21 cellular contexts compared by ENCODE assay signal in genomic region chr17:82408288-82408937, GRCh38. TPM values are rescaled to one million over a fixed set of nuclear protein-coding genes. Genes with fewer than 3 reads are reported as not detected.
"Had no signal": no experiment of that assay in that cellular context is flagged by ENCODE, and none has a peak within 500 bp of the region (broad histone marks: within the 10 kb centered on the region; RNA-seq: fewer than 3 reads in every experiment).

No MANE protein-coding gene starts in this region.

- FAIRE-seq: colon, keratinocyte, TTC549 had no signal

- H3K36me3 ChIP-seq: neutrophil had no signal

- ATAC-seq: foreskin keratinocyte, left lobe of liver had no signal

- H3K27me3 ChIP-seq: foreskin keratinocyte, neutrophil, tibial artery had no signal

- H3K4me3 ChIP-seq: tibial artery had no signal

- H3K9me3 ChIP-seq: neutrophil, tibial artery had no signal

- H3K4me1 ChIP-seq: foreskin keratinocyte, tibial artery had no signal

- DNase-seq: activated CD4-positive, alpha-beta T cell treated with anti-CD3 and anti-CD28 coated beads, Interleukin-2, amount 50 U/mL, for 48 hours; activated gamma-delta T cell; amniotic stem cell; caudate nucleus; endodermal cell; foreskin keratinocyte; hypothalamus; midbrain; naive B cell; stimulated activated CD4-positive, alpha-beta T cell treated with anti-CD3 and anti-CD28 coated beads, Interleukin-2, amount 100 ng/mL, for 24 hours; stimulated activated naive CD8-positive, alpha-beta T cell treated with anti-CD3 and anti-CD28 coated beads, Interleukin-15, Interleukin-2, amounts not matched to agents 100 U/mL and 50 U/mL, for 24 hours; substantia nigra; tibial artery had no signal

- H3K27ac ChIP-seq: foreskin keratinocyte, neutrophil, tibial artery had no signal

RNA-seq across cellular contexts. Expression of gene UTS2R, which starts 36.8 kb away (rescaled TPM):
- total RNA-seq: epithelial cell of proximal tubule, fibroblast of lung, foreskin keratinocyte, left lobe of liver, lung microvascular endothelial cell had no signal
- polyA plus RNA-seq: fibroblast of lung, foreskin keratinocyte, keratinocyte had no signal

RNA-seq across cellular contexts. Expression of gene TEX19, which starts 49.4 kb away (rescaled TPM):
- total RNA-seq: epithelial cell of proximal tubule, left lobe of liver, lung microvascular endothelial cell had no signal
- polyA plus RNA-seq: keratinocyte had no signal
